18 cellular contexts compared by ENCODE assay signal in genomic region chr19:1035998-1036621, GRCh38. TPM values are rescaled to one million over a fixed set of nuclear protein-coding genes. Genes with fewer than 3 reads are reported as not detected.
A peak's percentile ranks its signal among the peaks of the same experiment; 100 is the strongest.
DNase-seq lines count a peak whose midpoint lies in the region; ATAC-seq, FAIRE-seq and TF ChIP-seq lines count a peak whose summit lies in the region.
"Had no signal": no experiment of that assay in that cellular context is flagged by ENCODE, and none has a peak within 500 bp of the region (broad histone marks: within the 10 kb centered on the region; RNA-seq: fewer than 3 reads in every experiment).

No MANE protein-coding gene starts in this region.

- H4K8ac ChIP-seq in mesenchymal stem cell (ENCODE audit: low read length) = no peak overlapping the region

- no peak for ATAC-seq in HG02840 (IDR thresholded peaks at IDR 0.05; ENCODE audit: low FRiP score, unreplicated experiment)
- no peak for ATAC-seq in heart right ventricle
- ATAC-seq in HG02970 (IDR thresholded peaks at IDR 0.05; ENCODE audit: low FRiP score, unreplicated experiment) = no peak
- ATAC-seq: Panc1 had no signal

- WGBS in mesenchymal stem cell = 90% methylated on average over 28 of the region's 29 CpGs
- 87 to 90% methylated on average over 29 of the region's 29 CpGs for WGBS in heart right ventricle, 2 donors

- H3K79me1 ChIP-seq in mesenchymal stem cell (replicated peaks; ENCODE audit: low read length, poor library complexity, severe bottlenecking) = peaks cover 6% of the 10 kb centered on the region

- H4K91ac ChIP-seq in mesenchymal stem cell (ENCODE audit: low read length) = no peak overlapping the region

- H3K23ac ChIP-seq in mesenchymal stem cell (ENCODE audit: low read length in 2 of 2) = no peak overlapping the region

- peaks cover 44% of the 10 kb centered on the region for H3K4me1 ChIP-seq in mesenchymal stem cell (ENCODE audit: control insufficient read depth, insufficient read depth, low read depth, low read length)
- H3K4me1 ChIP-seq in heart right ventricle = peaks cover 5 to 47% (median 20%) of the 10 kb centered on the region in 9 donors

- no peak overlapping the region for H3K18ac ChIP-seq in mesenchymal stem cell (ENCODE audit: low read depth in 1 of 2, low read length in 2 of 2)

- H3K27ac ChIP-seq in WERI-Rb-1 (no peak overlapping the region), mesenchymal stem cell (ENCODE audit: low read length, poor library complexity, severe bottlenecking) (peak overlapping the region; percentile 22), heart right ventricle (no peak overlapping the region)
- H3K27ac ChIP-seq: GM23248 had no signal

- no peak overlapping the region for H3K4ac ChIP-seq in mesenchymal stem cell (ENCODE audit: low read depth in 1 of 2, low read length in 2 of 2)

- H3K36me3 ChIP-seq in WERI-Rb-1 (peaks cover 47% of the 10 kb centered on the region), mesenchymal stem cell (ENCODE audit: control insufficient read depth in 1 of 2, insufficient read depth in 2 of 2, low read depth in 1 of 2, low read length in 2 of 2) (peaks cover 45 to 67% of the 10 kb centered on the region in 2 experiments), heart right ventricle (peaks cover 0 to 53% (median 9%) of the 10 kb centered on the region in 9 donors)

- TF ChIP-seq POLR2A in GM12892 (IDR thresholded peaks at IDR 0.05; ENCODE audit: low read depth, low read length) = peak; percentile 61; the same call in 1 of the 2 replicates

- H3K4me3 ChIP-seq in WERI-Rb-1 (ENCODE audit: low read depth, low read length) (no peak overlapping the region), mesenchymal stem cell (ENCODE audit: insufficient read depth in 1 of 2, low read depth in 1 of 2, low read length in 2 of 2) (no peak overlapping the region), heart right ventricle (no peak overlapping the region)
- H3K4me3 ChIP-seq: GM23248, lung, upper lobe of left lung had no signal

- H3K9me3 ChIP-seq in WERI-Rb-1 (ENCODE audit: severe bottlenecking) (no peaks in the 10 kb centered on the region), mesenchymal stem cell (ENCODE audit: control insufficient read depth, low read length) (no peaks in the 10 kb centered on the region), heart right ventricle (no peaks in the 10 kb centered on the region)
- H3K9me3 ChIP-seq: upper lobe of left lung had no signal

- no peak overlapping the region for H2BK120ac ChIP-seq in mesenchymal stem cell (ENCODE audit: low read depth, low read length)

- H2BK5ac ChIP-seq in mesenchymal stem cell (ENCODE audit: low read depth, low read length, poor library complexity, severe bottlenecking) = no peak overlapping the region

- no peak overlapping the region for H3K9ac ChIP-seq in mesenchymal stem cell (ENCODE audit: low read length)
- H3K9ac ChIP-seq: GM23248 had no signal

- H3K14ac ChIP-seq in mesenchymal stem cell (ENCODE audit: low read length in 2 of 2) = no peak overlapping the region

- no peak overlapping the region for H2AFZ ChIP-seq in mesenchymal stem cell (ENCODE audit: low read depth, low read length)
- H2AFZ ChIP-seq: GM23248 had no signal

- DNase-seq in NCI-H82 (lab: John Stamatoyannopoulos, UW) (peak; percentile 21), NCI-H82 treated with DMSO at 0.1 percent for 48 hours (lab: John Stamatoyannopoulos, UW; ENCODE audit: unreplicated experiment) (no peak), GM12892 (ENCODE audit: insufficient read length) (no peak), WERI-Rb-1 (no peak), mesenchymal stem cell (no peak), heart right ventricle (no peak)
- DNase-seq: 8988T, GM23248, NCI-H2227 treated with DMSO at 0.1 percent for 48 hours, posterior cingulate gyrus had no signal

- H2AK5ac ChIP-seq in mesenchymal stem cell (ENCODE audit: low read length, severe bottlenecking) = no peak overlapping the region

- peak; percentile 35; the same call in 1 of the 2 replicates for TF ChIP-seq CTCF in WERI-Rb-1 (IDR thresholded peaks at IDR 0.05; ENCODE audit: low read depth, low read length)
- TF ChIP-seq CTCF in heart right ventricle (IDR thresholded peaks at IDR 0.05) = peak in 1 of 9 donors; percentile 11

- FAIRE-seq in GM12892 (lab: Jason Lieb, UNC) = no peak

- H3K27me3 ChIP-seq in WERI-Rb-1 (ENCODE audit: insufficient read depth, low read depth, severe bottlenecking) (no peaks in the 10 kb centered on the region), mesenchymal stem cell (ENCODE audit: control insufficient read depth in 1 of 2, insufficient read depth in 1 of 2, low read length in 2 of 2) (no peaks in the 10 kb centered on the region), heart right ventricle (no peaks in the 10 kb centered on the region)
- H3K27me3 ChIP-seq: upper lobe of left lung had no signal

- H2BK12ac ChIP-seq in mesenchymal stem cell (ENCODE audit: low read length in 2 of 2) = peak overlapping the region in 1 of 2 experiments; percentile 39

- no peak overlapping the region for H3K4me2 ChIP-seq in mesenchymal stem cell (ENCODE audit: low read length, poor library complexity, severe bottlenecking)

- no peak overlapping the region for H2BK15ac ChIP-seq in mesenchymal stem cell (ENCODE audit: low read depth, poor library complexity, severe bottlenecking)

- intact Hi-C loops in heart right ventricle (cut with DNase I) = loop anchor here in 1 of 10 donors (10.0 kb wide), 1 partner anchor 59 kb away; the partner anchor contains the start of gene POLR2E

RNA-seq across cellular contexts. Expression of gene ABCA7, which starts 3.8 kb away (rescaled TPM):
- polyA plus RNA-seq in GM12892 (2012; ENCODE audit: missing spikeins) = 6.9 TPM
- polyA plus RNA-seq in mesenchymal stem cell (2013, experiment 1 of 2) = 8.4 TPM
- polyA plus RNA-seq in mesenchymal stem cell (2013, experiment 2 of 2) = 8.4 TPM
- total RNA-seq in heart right ventricle = 10 to 100 TPM in 1 of 10 donors, 1 to 10 TPM in 9; 4.3 to 18.1 (median 5.6) TPM
- 10 to 100 TPM in 1 of 2 donors, 1 to 10 TPM in 1; 2.7 to 23.4 TPM for polyA plus RNA-seq in heart right ventricle

RNA-seq across cellular contexts. Expression of gene CNN2, which starts 9.7 kb away (rescaled TPM):
- polyA plus RNA-seq in GM12892 (2012; ENCODE audit: missing spikeins) = 68.4 TPM
- 374 TPM for polyA plus RNA-seq in mesenchymal stem cell (2013, experiment 1 of 2)
- polyA plus RNA-seq in mesenchymal stem cell (2013, experiment 2 of 2) = 362 TPM
- total RNA-seq in heart right ventricle = 100 to 1,000 TPM in 2 of 10 donors, 10 to 100 TPM in 8; 33.0 to 117 (median 63.5) TPM
- 10 to 100 TPM; 49.0 to 61.2 TPM for polyA plus RNA-seq in heart right ventricle

RNA-seq across cellular contexts. Expression of gene RNU6-2, which starts 14.8 kb away (rescaled TPM):
- polyA plus RNA-seq in GM12892 (2012; ENCODE audit: missing spikeins) = not detected
- not detected for polyA plus RNA-seq in mesenchymal stem cell (2013, experiment 1 of 2)
- polyA plus RNA-seq in mesenchymal stem cell (2013, experiment 2 of 2) = not detected
- total RNA-seq in heart right ventricle = not detected
- polyA plus RNA-seq in heart right ventricle = not detected
- total RNA-seq: cerebellum; fibroblast of lung; GM23248; lung; T-helper 1 cell treated with Interleukin-12 subunit alpha and Interleukin-12 subunit beta and Interleukin-4 antibody, amounts not matched to agents 30 ng/mL and 1 ng/mL, for 36 hours; upper lobe of left lung had no signal
- polyA plus RNA-seq: fibroblast of lung, GM23248, lung had no signal

RNA-seq across cellular contexts. Expression of gene TMEM259, which starts 15.2 kb away (rescaled TPM):
- polyA plus RNA-seq in GM12892 (2012; ENCODE audit: missing spikeins) = 31.4 TPM
- 115 TPM for polyA plus RNA-seq in mesenchymal stem cell (2013, experiment 1 of 2)
- 119 TPM for polyA plus RNA-seq in mesenchymal stem cell (2013, experiment 2 of 2)
- 100 to 1,000 TPM in 8 of 10 donors, 10 to 100 TPM in 2; 94.3 to 141 (median 111) TPM for total RNA-seq in heart right ventricle
- polyA plus RNA-seq in heart right ventricle = 100 to 1,000 TPM; 144 to 289 TPM

RNA-seq across cellular contexts. Expression of gene ARHGAP45, which starts 30.9 kb away (rescaled TPM):
- polyA plus RNA-seq in GM12892 (2012; ENCODE audit: missing spikeins) = 45.5 TPM
- polyA plus RNA-seq in mesenchymal stem cell (2013, experiment 1 of 2) = 0.17 TPM
- 0.15 TPM for polyA plus RNA-seq in mesenchymal stem cell (2013, experiment 2 of 2)
- 10 to 100 TPM in 1 of 10 donors, 1 to 10 TPM in 9; 1.9 to 27.4 (median 4.1) TPM for total RNA-seq in heart right ventricle
- polyA plus RNA-seq in heart right ventricle = 1 to 10 TPM; 4.4 to 8.6 TPM
